23 cellular contexts compared by ENCODE assay signal in genomic region chr7:90225601-90226000, GRCh38.
"Had no signal": no experiment of that assay in that cellular context is flagged by ENCODE, and none has a peak within 500 bp of the region (broad histone marks: within the 10 kb centered on the region; RNA-seq: fewer than 3 reads in every experiment).

No MANE protein-coding gene starts in this region.

- H3K4me1 ChIP-seq: neural progenitor cell, sigmoid colon, thyroid gland, tibial nerve, upper lobe of left lung, vagina had no signal

- H3K9ac ChIP-seq: neural progenitor cell, parathyroid adenoma had no signal

- DNase-seq: natural killer cell; occipital lobe; ovary; posterior cingulate gyrus; right cardiac atrium; right lobe of liver; sigmoid colon; small intestine; stimulated activated CD4-positive, alpha-beta T cell treated with anti-CD3 and anti-CD28 coated beads, Interleukin-15, amount 100 ng/mL, for 24 hours; stimulated activated CD4-positive, alpha-beta T cell treated with anti-CD3 and anti-CD28 coated beads, Interleukin-2, amount 100 ng/mL, for 24 hours; stimulated activated CD4-positive, alpha-beta T cell treated with anti-CD3 and anti-CD28 coated beads, Interleukin-2, amount 100 ng/mL, for 48 hours; stimulated activated CD4-positive, alpha-beta T cell treated with anti-CD3 and anti-CD28 coated beads, Interleukin-4, amount 100 ng/mL, for 24 hours; stimulated activated naive B cell treated with anti-CD40 and anti-IgM and Interleukin-4, amounts not matched to agents 10 μg/mL and 1 μg/mL and 100 μg/mL, for 72 hours; stimulated activated naive CD4-positive, alpha-beta T cell treated with Interleukin-2 at 50 U/mL for 16 hours; stomach; thyroid gland; trophoblast cell; upper lobe of left lung had no signal

- H3K36me3 ChIP-seq: ovary, right lobe of liver, thyroid gland, upper lobe of left lung, vagina had no signal

- H3K4me3 ChIP-seq: neural progenitor cell, ovary, right lobe of liver, sigmoid colon, stomach, thoracic aorta, thyroid gland, tibial nerve, upper lobe of left lung, vagina had no signal

- H3K27ac ChIP-seq: neural progenitor cell, ovary, parathyroid adenoma, right lobe of liver, sigmoid colon, stomach, thoracic aorta, thyroid gland, tibial nerve, upper lobe of left lung, vagina had no signal

- H3K27me3 ChIP-seq: neural progenitor cell, ovary, right lobe of liver, sigmoid colon, stomach, thyroid gland, tibial nerve, upper lobe of left lung, vagina had no signal

- H3K9me3 ChIP-seq: ovary, right lobe of liver, sigmoid colon, stomach, thoracic aorta, tibial nerve, upper lobe of left lung, vagina had no signal
